Comparison of ENCODE assay signal across 10 cellular contexts in the genomic region with DNA sequence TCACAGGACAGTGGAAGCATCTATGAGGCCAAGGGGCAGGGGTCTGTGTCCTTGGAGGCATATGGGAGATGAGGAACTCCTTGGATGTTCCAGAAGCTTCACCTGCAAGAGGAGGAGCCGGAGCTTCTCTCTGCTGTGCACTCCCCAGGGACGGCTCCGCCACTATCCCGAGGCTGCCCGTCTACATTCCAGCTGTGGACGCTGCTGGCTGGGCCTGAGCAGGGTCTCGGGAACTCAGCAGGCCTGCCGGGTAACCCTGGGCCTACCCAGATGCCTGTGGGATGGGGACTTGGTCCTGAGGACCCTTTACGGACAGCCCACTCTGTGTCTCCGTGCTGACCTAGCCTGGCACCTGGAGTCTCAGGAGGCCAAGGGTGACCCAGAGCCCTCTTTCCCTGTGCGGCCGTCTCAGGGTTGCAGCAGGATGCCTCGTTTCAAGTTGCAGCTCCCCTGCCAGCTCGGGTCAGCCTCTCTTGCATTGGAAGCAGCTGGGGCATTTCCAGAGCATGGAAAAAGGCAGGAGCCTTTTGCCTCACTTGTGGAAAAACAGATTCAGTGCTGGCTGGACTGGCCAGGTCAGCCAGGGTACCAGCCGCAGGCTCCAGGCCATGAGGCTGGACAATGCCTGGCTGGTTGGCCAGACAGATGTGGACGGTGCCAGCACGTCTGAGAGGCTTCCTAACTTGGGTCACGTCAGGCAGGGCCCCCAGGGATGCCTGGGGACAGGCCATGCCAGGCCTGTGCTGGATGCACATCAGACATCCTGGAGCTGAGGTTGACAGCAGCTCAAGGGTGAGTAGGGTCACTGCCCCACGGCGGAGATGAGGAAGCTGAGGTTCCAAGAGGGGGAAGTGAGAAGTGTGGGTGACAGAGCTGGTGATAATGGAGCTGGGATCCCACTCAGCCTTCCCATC. TPM values are rescaled to one million over a fixed set of nuclear protein-coding genes. Genes with fewer than 3 reads are reported as not detected.
DNase-seq lines count a peak whose midpoint lies in the region; ATAC-seq and TF ChIP-seq lines count a peak whose summit lies in the region.
"Had no signal": no experiment of that assay in that cellular context is flagged by ENCODE, and none has a peak within 500 bp of the region (broad histone marks: within the 10 kb centered on the region; RNA-seq: fewer than 3 reads in every experiment).

No MANE protein-coding gene starts in this region.

- TF ChIP-seq POLR2A in heart left ventricle (IDR thresholded peaks at IDR 0.05) (no peak), spleen (IDR thresholded peaks at IDR 0.05) (no peak)

- peaks cover 17% of the 10 kb centered on the region for H3K4me1 ChIP-seq in OCI-LY3 (ENCODE audit: low read length)
- H3K4me1 ChIP-seq in heart left ventricle, result peaks cover 0 to 68% (median 37%) of the 10 kb centered on the region in 12 donors
- H3K4me1 ChIP-seq in osteoblast (ENCODE audit: insufficient read depth, low read length), result peaks cover 4% of the 10 kb centered on the region
- H3K4me1 ChIP-seq in spleen, result peaks cover 0 to 11% (median 1%) of the 10 kb centered on the region in 6 donors
- H3K4me1 ChIP-seq: tibial nerve had no signal

- no peaks in the 10 kb centered on the region for H4K20me1 ChIP-seq in OCI-LY3 (ENCODE audit: insufficient read depth, low read length)
- H4K20me1 ChIP-seq in osteoblast (ENCODE audit: insufficient read depth, low read length), result no peaks in the 10 kb centered on the region

- no peaks in the 10 kb centered on the region for H3K27me3 ChIP-seq in OCI-LY3 (ENCODE audit: low read depth, low read length)
- H3K27me3 ChIP-seq in heart left ventricle, result peaks cover 0 to 4% (median 0%) of the 10 kb centered on the region in 9 donors
- peaks cover 21% of the 10 kb centered on the region for H3K27me3 ChIP-seq in osteoblast (ENCODE audit: insufficient read depth, low read length)
- peaks cover 0 to 48% (median 0%) of the 10 kb centered on the region in 7 donors for H3K27me3 ChIP-seq in spleen (replicated peaks in 1 of 7)
- H3K27me3 ChIP-seq: tibial nerve had no signal

- H3K4me2 ChIP-seq in OCI-LY3 (ENCODE audit: low read length), result peak overlapping the region; percentile 21; the same call in 1 of the 2 replicates
- no peak overlapping the region for H3K4me2 ChIP-seq in osteoblast (ENCODE audit: insufficient read depth, low read length)

- H3K79me2 ChIP-seq in OCI-LY3 (ENCODE audit: low read length) (no peaks in the 10 kb centered on the region), osteoblast (ENCODE audit: insufficient read depth, low read length) (no peaks in the 10 kb centered on the region)

- ATAC-seq in heart left ventricle, result peak; percentile 38 to 49 (median 42)
- ATAC-seq in GM18861 (IDR thresholded peaks at IDR 0.05; ENCODE audit: unreplicated experiment), result no peak

- peak; percentile 75 for DNase-seq in CD1c-positive myeloid dendritic cell (ENCODE audit: extremely low spot score)
- DNase-seq in heart left ventricle, result peak in 4 of 5 donors; percentile 48 to 85 (median 62)
- peak; percentile 62 for DNase-seq in osteoblast (ENCODE audit: insufficient read length, low spot score, missing footprints)
- no peak for DNase-seq in T1000 (lab: John Stamatoyannopoulos, UW)
- no peak for DNase-seq in spleen
- no peak for DNase-seq in NCI-H146 (lab: John Stamatoyannopoulos, UW)
- DNase-seq: midbrain had no signal

- H3K27ac ChIP-seq in OCI-LY3 (ENCODE audit: low read length), result no peak overlapping the region
- peak overlapping the region in 11 of 12 donors; percentile 26 to 88 (median 76) for H3K27ac ChIP-seq in heart left ventricle
- no peak overlapping the region for H3K27ac ChIP-seq in osteoblast (ENCODE audit: low read depth, low read length)
- no peak overlapping the region for H3K27ac ChIP-seq in spleen
- H3K27ac ChIP-seq: tibial nerve had no signal

- no peak overlapping the region for H3K9ac ChIP-seq in OCI-LY3 (ENCODE audit: low read length)

- H3K4me3 ChIP-seq in OCI-LY3 (ENCODE audit: low read length) (no peak overlapping the region), heart left ventricle (no peak overlapping the region), osteoblast (ENCODE audit: insufficient read depth, low read length) (no peak overlapping the region), spleen (no peak overlapping the region)
- H3K4me3 ChIP-seq: tibial nerve had no signal

- intact Hi-C loops in heart left ventricle (cut with DNase I), result loop anchor here in 2 of 10 donors (5.0 kb wide), 1 partner anchor 115 kb away; no protein-coding TSS in a partner anchor
- intact Hi-C loops in spleen (cut with DNase I; ENCODE audit: low total_unique reads), result no loop called here

- no peak for TF ChIP-seq CTCF in OCI-LY3 (IDR thresholded peaks at IDR 0.05; ENCODE audit: low read depth, low read length)
- TF ChIP-seq CTCF in heart left ventricle (IDR thresholded peaks at IDR 0.05), result no peak
- no peak for TF ChIP-seq CTCF in osteoblast (IDR thresholded peaks at IDR 0.05; ENCODE audit: extremely low read depth, low read depth, low read length)
- no peak for TF ChIP-seq CTCF in spleen (IDR thresholded peaks at IDR 0.05 in 8 of 11, conservative IDR thresholded peaks at IDR 0.05 in 3 of 11)

- H3K9me3 ChIP-seq in OCI-LY3 (ENCODE audit: insufficient read depth, low read length), result no peaks in the 10 kb centered on the region
- H3K9me3 ChIP-seq in heart left ventricle, result no peaks in the 10 kb centered on the region
- no peaks in the 10 kb centered on the region for H3K9me3 ChIP-seq in osteoblast (ENCODE audit: low read depth, low read length)
- no peaks in the 10 kb centered on the region for H3K9me3 ChIP-seq in spleen
- H3K9me3 ChIP-seq: tibial nerve had no signal

- H3K36me3 ChIP-seq in OCI-LY3 (replicated peaks; ENCODE audit: low read depth, low read length) (no peaks in the 10 kb centered on the region), heart left ventricle (no peaks in the 10 kb centered on the region), osteoblast (ENCODE audit: insufficient read depth, low read length) (no peaks in the 10 kb centered on the region), spleen (no peaks in the 10 kb centered on the region)
- H3K36me3 ChIP-seq: tibial nerve had no signal

- 51 to 61% (median 53%) methylated on average over 16 to 20 of the region's 20 CpGs for WGBS in heart left ventricle, 4 donors
- whole genome bisulfite sequencing in spleen, 5 donors, result 53 to 86% (median 74%) methylated on average over 12 to 20 of the region's 20 CpGs

- H2AFZ ChIP-seq in OCI-LY3 (ENCODE audit: low read depth, low read length), result no peak overlapping the region
- no peak overlapping the region for H2AFZ ChIP-seq in osteoblast (ENCODE audit: low read length)

RNA-seq across cellular contexts. Expression of a gene that starts 41.5 kb away (rescaled TPM):
- total RNA-seq in heart left ventricle (1 to 10 TPM in 2 of 9 donors, under 1 TPM in 6, not detected in 1; 0.28 to 2.2 (median 0.44) TPM), osteoblast (not detected in 2 replicates), spleen (under 1 TPM in 1 of 7 donors, not detected in 6; 0.54 TPM)
- polyA plus RNA-seq in heart left ventricle (under 1 TPM in 1 of 2 donors, not detected in 1; 0.72 TPM), spleen (under 1 TPM; 0.39 to 0.53 (median 0.42) TPM)
- total RNA-seq: tibial nerve had no signal

RNA-seq across cellular contexts. Expression of a gene that starts 51.1 kb away (rescaled TPM):
- total RNA-seq in heart left ventricle (10 to 100 TPM in 2 of 9 donors, 1 to 10 TPM in 6, under 1 TPM in 1; 0.81 to 24.6 (median 1.7) TPM), osteoblast (1.1 and 1.2 TPM in 2 replicates), spleen (10 to 100 TPM; 24.1 to 53.2 (median 35.9) TPM)
- polyA plus RNA-seq in heart left ventricle (under 1 TPM; 0.75 to 0.88 TPM), spleen (10 to 100 TPM in 2 of 3 donors, 1 to 10 TPM in 1; 5.9 to 16.5 (median 12.4) TPM)

Comparison
In these comparisons a context has a peak if more than half of its experiments do, and no peak if none do; other contexts are left out.
1. DNase-seq: peak in CD1c-positive myeloid dendritic cell (single experiment), heart left ventricle (4 of 5) and osteoblast (single experiment); none in T1000 (single experiment), spleen (single experiment) and NCI-H146 (single experiment).
2. H3K27ac ChIP-seq: peak in heart left ventricle (11 of 12); none in OCI-LY3 (single experiment), osteoblast (single experiment) and spleen (0 of 8).